ENCODE assay signal across 8 cellular contexts in the genomic region with DNA sequence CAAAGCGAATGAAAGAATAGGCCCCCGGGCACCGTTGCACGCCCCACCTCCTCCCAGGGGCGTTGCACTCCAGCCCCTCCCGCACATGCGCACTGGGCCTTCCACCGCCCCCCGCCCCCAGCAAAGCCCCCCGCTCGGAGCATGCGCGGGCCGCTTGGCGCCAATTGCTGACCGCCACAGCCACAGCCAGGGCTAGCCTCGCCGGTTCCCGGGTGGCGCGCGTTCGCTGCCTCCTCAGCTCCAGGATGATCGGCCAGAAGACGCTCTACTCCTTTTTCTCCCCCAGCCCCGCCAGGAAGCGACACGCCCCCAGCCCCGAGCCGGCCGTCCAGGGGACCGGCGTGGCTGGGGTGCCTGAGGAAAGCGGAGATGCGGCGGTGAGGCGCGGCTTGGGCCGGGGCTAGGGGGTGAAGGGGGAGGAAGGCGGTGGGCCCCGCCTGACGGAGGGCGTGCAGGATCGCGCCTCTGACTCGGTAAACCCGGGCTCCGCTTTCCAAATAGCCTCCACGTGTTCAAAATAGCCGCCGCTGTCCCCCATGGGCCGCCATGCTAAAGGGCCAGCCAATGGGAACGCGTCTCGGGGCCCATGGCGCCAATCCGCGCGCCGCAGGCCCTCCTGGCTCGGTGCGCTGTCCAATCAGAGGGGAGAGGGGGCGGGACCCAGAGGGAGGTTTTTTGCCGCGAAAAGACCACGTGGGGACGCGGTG. TPM values are rescaled to one million over a fixed set of nuclear protein-coding genes. Genes with fewer than 3 reads are reported as not detected.
DNase-seq lines count a peak whose midpoint lies in the region; ATAC-seq and TF ChIP-seq lines count a peak whose summit lies in the region.

A gene (plus strand): TSS at position 163 of the 707 bp plus-strand sequence. CDS start 83 bp downstream, at position 246.

- POLR2A ChIA-PET in PC-9 (lab: Charles Lee; ENCODE audit: unreplicated experiment): no interaction called here

- CTCF ChIA-PET in PC-9 (lab: Charles Lee): interaction anchor here (0.6 kb wide), 1 partner anchor 14 kb away, joined by 5 read pairs; no protein-coding TSS in a partner anchor

- no peaks in the 10 kb centered on the region for H4K20me1 ChIP-seq in PC-9 (ENCODE audit: insufficient read depth)

- H3K4me2 ChIP-seq in PC-9: peak within 1 kb of the TSS; percentile 79

- no TSS peak for BruUV-seq in PC-9 (replicated peaks; lab: Mats Ljungman, UMichigan)

- peak within 1 kb of the TSS; percentile 91 for H2AFZ ChIP-seq in PC-9

- intact Hi-C loops in PC-9 (cut with micrococcal nuclease; ENCODE audit: unreplicated experiment): loop anchor here (5.0 to 10.0 kb wide), 2 partner anchors 290 to 1183 kb away; no protein-coding TSS in a partner anchor

- H3K4me1 ChIP-seq in PC-9 (replicated peaks; ENCODE audit: insufficient read depth): peaks cover 17% of the 10 kb centered on the region

- no peaks in the 10 kb centered on the region for H3K9me2 ChIP-seq in PC-9 (ENCODE audit: insufficient read depth)

- DNase-seq in DMS153 (lab: John Stamatoyannopoulos, UW): peak; percentile 94
- DNase-seq in KBM-7: peak; percentile 94
- DNase-seq in PC-9: peak; percentile 86 to 95
- DNase-seq in activated T-cell treated with anti-CD3 and anti-CD28 coated beads for 48 hours (ENCODE audit: low read depth): peak; percentile 94
- DNase-seq in epithelial cell of prostate (ENCODE audit: low read depth, low spot score): peak; percentile 65
- peak; percentile 98 for DNase-seq in mucosa of gallbladder (ENCODE audit: low spot score)
- peak; percentile 95 for DNase-seq in stimulated activated CD8-positive, alpha-beta memory T cell treated with anti-CD3 and anti-CD28 coated beads, Interleukin-4, amount 100 ng/mL, for 24 hours (ENCODE audit: low read depth)

- H3F3A ChIP-seq in PC-9 (ENCODE audit: insufficient read depth, low read depth): no peaks in the 10 kb centered on the region

- H3K4me3 ChIP-seq in PC-9: peak within 1 kb of the TSS; percentile 65

- H3K9me3 ChIP-seq in PC-9 (ENCODE audit: insufficient read depth, low read depth): no peaks in the 10 kb centered on the region

- no peak for TF ChIP-seq CTCF in PC-9 (conservative IDR thresholded peaks at IDR 0.05)

- ATAC-seq in GM21717 (IDR thresholded peaks at IDR 0.05; ENCODE audit: unreplicated experiment): peak; percentile 87

- H3K79me2 ChIP-seq in PC-9 (ENCODE audit: low read depth): peaks cover 11% of the 10 kb centered on the region

- H3K27me3 ChIP-seq in PC-9 (ENCODE audit: insufficient read depth, low read depth): no peaks in the 10 kb centered on the region

- peaks cover 6% of the 10 kb centered on the region; the same call in 1 of the 2 replicates for H3K36me3 ChIP-seq in PC-9 (ENCODE audit: low read depth)

- in situ Hi-C loops in KBM-7 (cut with MboI; ENCODE audit: low pct_unique_long_range_greater_than_20kb, low sequenced_read_pairs): no loop called here

- no peak within 1 kb of the TSS for H3K27ac ChIP-seq in PC-9
- peak within 1 kb of the TSS; percentile 62 for H3K27ac ChIP-seq in epithelial cell of prostate

RNA-seq across cellular contexts. Expression of the gene that starts here (rescaled TPM):
- total RNA-seq in PC-9 (2021) (52.5 and 54.9 TPM in 2 replicates), mucosa of gallbladder (30.8 TPM)
